ENCODE assay signal across 23 cellular contexts in genomic region chr10:89064764-89065163, GRCh38.
DNase-seq lines count a peak whose midpoint lies in the region; ATAC-seq and TF ChIP-seq lines count a peak whose summit lies in the region.
"Had no signal": no experiment of that assay in that cellular context is flagged by ENCODE, and none has a peak within 500 bp of the region (broad histone marks: within the 10 kb centered on the region; RNA-seq: fewer than 3 reads in every experiment).

No MANE protein-coding gene starts in this region.

- TF ChIP-seq CTCF in esophagus squamous epithelium (IDR thresholded peaks at IDR 0.05) (no peak), MM.1S (IDR thresholded peaks at IDR 0.05; ENCODE audit: low read length) (no peak)

- H3K9me2 ChIP-seq in GM23248 (ENCODE audit: insufficient read depth) (no peaks in the 10 kb centered on the region), MM.1S (replicated peaks; ENCODE audit: insufficient read depth, low read length) (no peaks in the 10 kb centered on the region)

- DNase-seq in GM23248 (no peak), esophagus squamous epithelium (lab: John Stamatoyannopoulos, UW) (no peak), iris pigment epithelial cell (ENCODE audit: low read depth) (peak; percentile 65), skeletal muscle cell (ENCODE audit: low read depth) (peak; percentile 73), NCI-H2029 treated with DMSO at 0.1 percent for 48 hours (lab: John Stamatoyannopoulos, UW) (no peak), MM.1S (no peak), DMS53 (lab: John Stamatoyannopoulos, UW) (no peak)
- DNase-seq: ACHN; activated CD8-positive, alpha-beta memory T cell treated with anti-CD3 and anti-CD28 coated beads for 24 hours; activated T-cell treated with anti-CD3 and anti-CD28 coated beads, Interleukin-2, amount 50 U/mL, for 72 hours; central memory CD4-positive, alpha-beta T cell; effector CD4-positive, alpha-beta T cell; left cardiac atrium; NCI-H1417 treated with DMSO at 0.1 percent for 48 hours; NCI-H2171; OCI-M1; spleen; T-helper 2 cell; upper lobe of left lung; WERI-Rb-1 had no signal

- no peak for TF ChIP-seq POLR2A in esophagus squamous epithelium (IDR thresholded peaks at IDR 0.05)

- H3K79me2 ChIP-seq in GM23248 (ENCODE audit: insufficient read depth) (no peaks in the 10 kb centered on the region), MM.1S (ENCODE audit: low read length) (no peaks in the 10 kb centered on the region)

- H3K9ac ChIP-seq in GM23248 = no peak overlapping the region
- no peak overlapping the region for H3K9ac ChIP-seq in MM.1S (ENCODE audit: low read length)

- H3K27ac ChIP-seq in GM23248 (no peak overlapping the region), esophagus squamous epithelium (peak overlapping the region in 3 of 4 donors; percentile 49 to 74 (median 69)), MM.1S (ENCODE audit: low read length) (no peak overlapping the region)
- H3K27ac ChIP-seq: SJSA1, WERI-Rb-1 had no signal

- in situ Hi-C loops in GM23248 (cut with MboI) = no loop called here

- no peaks in the 10 kb centered on the region for H3F3A ChIP-seq in GM23248 (ENCODE audit: insufficient read depth)
- H3F3A ChIP-seq in MM.1S (ENCODE audit: insufficient read depth, low read length) = no peaks in the 10 kb centered on the region

- H3K4me2 ChIP-seq in GM23248 (ENCODE audit: unreplicated experiment) (no peak overlapping the region), MM.1S (ENCODE audit: low read depth, low read length) (no peak overlapping the region)

- 0 out of 2 replicates have a peak overlapping the region, but pooled peaks have one; percentile 34 for H2AFZ ChIP-seq in GM23248
- H2AFZ ChIP-seq in MM.1S (ENCODE audit: low read length) = no peak overlapping the region

- H3K4me1 ChIP-seq in GM23248 (ENCODE audit: insufficient read depth) = peaks cover 5% of the 10 kb centered on the region; the same call in 1 of the 2 replicates
- H3K4me1 ChIP-seq in esophagus squamous epithelium = peaks cover 3 to 22% (median 7%) of the 10 kb centered on the region in 3 donors
- H3K4me1 ChIP-seq in MM.1S (ENCODE audit: low read length) = no peaks in the 10 kb centered on the region
- H3K4me1 ChIP-seq: SJSA1, spleen had no signal

- no peak for ATAC-seq in GM21619 (IDR thresholded peaks at IDR 0.05; ENCODE audit: unreplicated experiment)
- ATAC-seq: activated T-cell treated with anti-CD3 and anti-CD28 coated beads, Interleukin-2, amount 50 U/mL, for 72 hours; esophagus mucosa had no signal

- H4K20me1 ChIP-seq in GM23248 (ENCODE audit: insufficient read depth) (no peaks in the 10 kb centered on the region), MM.1S (ENCODE audit: insufficient read depth, low read length) (no peaks in the 10 kb centered on the region)

- H3K36me3 ChIP-seq in GM23248 (ENCODE audit: low read depth) = no peaks in the 10 kb centered on the region
- no peaks in the 10 kb centered on the region for H3K36me3 ChIP-seq in esophagus squamous epithelium
- H3K36me3 ChIP-seq in MM.1S (replicated peaks; ENCODE audit: insufficient read depth, low read length) = no peaks in the 10 kb centered on the region
- H3K36me3 ChIP-seq: SJSA1, spleen, upper lobe of left lung, WERI-Rb-1 had no signal

- no peaks in the 10 kb centered on the region for H3K27me3 ChIP-seq in GM23248 (replicated peaks; ENCODE audit: insufficient read depth)
- no peaks in the 10 kb centered on the region for H3K27me3 ChIP-seq in esophagus squamous epithelium
- no peaks in the 10 kb centered on the region for H3K27me3 ChIP-seq in MM.1S (replicated peaks; ENCODE audit: insufficient read depth, low read length)
- H3K27me3 ChIP-seq: SJSA1, spleen, upper lobe of left lung had no signal

- WGBS in GM23248 (ENCODE audit: low coverage in 1 of 2, low lambda C conversion rate in 2 of 2, missing lambda C conversion rate in 2 of 2), 2 experiments = 14 to 18% methylated on average over 4 of the region's 4 CpGs
- WGBS in esophagus squamous epithelium, 2 donors = 59 to 60% methylated on average over 4 of the region's 4 CpGs

- no peaks in the 10 kb centered on the region for H3K9me3 ChIP-seq in GM23248 (ENCODE audit: low read depth)
- H3K9me3 ChIP-seq in esophagus squamous epithelium = no peaks in the 10 kb centered on the region
- H3K9me3 ChIP-seq in MM.1S (replicated peaks; ENCODE audit: insufficient read depth, low read length) = no peaks in the 10 kb centered on the region
- H3K9me3 ChIP-seq: SJSA1, spleen, upper lobe of left lung had no signal

- no peak overlapping the region for H3K4me3 ChIP-seq in GM23248
- no peak overlapping the region for H3K4me3 ChIP-seq in esophagus squamous epithelium
- H3K4me3 ChIP-seq in skeletal muscle cell (ENCODE audit: low read depth, low read length) = no peak overlapping the region
- no peak overlapping the region for H3K4me3 ChIP-seq in MM.1S (ENCODE audit: low read length)
- H3K4me3 ChIP-seq: SJSA1, spleen, upper lobe of left lung had no signal

- intact Hi-C loops in esophagus squamous epithelium (cut with DNase I) = no loop called here

Comparison
In these comparisons a context has a peak if more than half of its experiments do, and no peak if none do; other contexts are left out.
1. DNase-seq: peak in iris pigment epithelial cell (single experiment) and skeletal muscle cell (single experiment); none in GM23248 (single experiment), esophagus squamous epithelium (single experiment), NCI-H2029 treated with DMSO at 0.1 percent for 48 hours (single experiment), MM.1S (single experiment) and DMS53 (single experiment).
2. H3K27ac ChIP-seq: peak in esophagus squamous epithelium (3 of 4); none in GM23248 (single experiment) and MM.1S (single experiment).